In the genomic region with DNA sequence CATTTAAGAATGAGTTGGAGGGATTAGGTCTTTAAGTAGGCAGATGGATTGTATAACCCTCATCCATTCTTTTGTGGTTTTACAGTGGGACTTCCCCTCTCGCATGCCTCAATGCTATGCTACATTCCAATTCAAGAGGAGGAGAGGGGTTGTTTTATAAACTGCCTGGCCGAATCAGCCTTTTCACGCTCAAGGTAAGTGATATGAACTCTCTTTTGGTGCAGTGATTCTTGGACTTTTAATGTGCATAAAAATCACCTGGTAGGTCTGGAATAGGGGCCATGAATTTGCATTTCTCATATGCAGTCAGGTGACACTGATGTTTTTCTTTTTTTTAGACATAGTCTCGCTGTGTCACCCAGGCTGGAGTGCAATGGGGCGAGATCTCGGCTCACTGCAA, we compare ENCODE assay signal across 1 cellular context.
TF ChIP-seq lines count a peak whose summit lies in the region.

No MANE protein-coding gene starts in this region.

TF ChIP-seq in GM23338, 12 proteins besides CTCF, POLR2A, EP300 and RAD21:
- TF ChIP-seq ZNF114 (CRISPR knock-in tag; IDR thresholded peaks at IDR 0.05) (no peak), STAT1 (IDR thresholded peaks at IDR 0.05; ENCODE audit: unreplicated experiment) (no peak), POLR2AphosphoS5 (IDR thresholded peaks at IDR 0.05; ENCODE audit: low read depth) (no peak), EZH2phosphoT487 (IDR thresholded peaks at IDR 0.05; ENCODE audit: unreplicated experiment) (no peak), NANOG (IDR thresholded peaks at IDR 0.05; ENCODE audit: borderline replicate concordance) (no peak), ZNF331 (CRISPR knock-in tag; IDR thresholded peaks at IDR 0.05; ENCODE audit: low read depth) (no peak), EZH2 (IDR thresholded peaks at IDR 0.05; ENCODE audit: low read depth, unreplicated experiment) (no peak), JUNB (IDR thresholded peaks at IDR 0.05; ENCODE audit: unreplicated experiment) (no peak), CREB1 (CRISPR knock-in tag; IDR thresholded peaks at IDR 0.05; ENCODE audit: low read depth) (no peak)
- TF ChIP-seq, protein P1, sequence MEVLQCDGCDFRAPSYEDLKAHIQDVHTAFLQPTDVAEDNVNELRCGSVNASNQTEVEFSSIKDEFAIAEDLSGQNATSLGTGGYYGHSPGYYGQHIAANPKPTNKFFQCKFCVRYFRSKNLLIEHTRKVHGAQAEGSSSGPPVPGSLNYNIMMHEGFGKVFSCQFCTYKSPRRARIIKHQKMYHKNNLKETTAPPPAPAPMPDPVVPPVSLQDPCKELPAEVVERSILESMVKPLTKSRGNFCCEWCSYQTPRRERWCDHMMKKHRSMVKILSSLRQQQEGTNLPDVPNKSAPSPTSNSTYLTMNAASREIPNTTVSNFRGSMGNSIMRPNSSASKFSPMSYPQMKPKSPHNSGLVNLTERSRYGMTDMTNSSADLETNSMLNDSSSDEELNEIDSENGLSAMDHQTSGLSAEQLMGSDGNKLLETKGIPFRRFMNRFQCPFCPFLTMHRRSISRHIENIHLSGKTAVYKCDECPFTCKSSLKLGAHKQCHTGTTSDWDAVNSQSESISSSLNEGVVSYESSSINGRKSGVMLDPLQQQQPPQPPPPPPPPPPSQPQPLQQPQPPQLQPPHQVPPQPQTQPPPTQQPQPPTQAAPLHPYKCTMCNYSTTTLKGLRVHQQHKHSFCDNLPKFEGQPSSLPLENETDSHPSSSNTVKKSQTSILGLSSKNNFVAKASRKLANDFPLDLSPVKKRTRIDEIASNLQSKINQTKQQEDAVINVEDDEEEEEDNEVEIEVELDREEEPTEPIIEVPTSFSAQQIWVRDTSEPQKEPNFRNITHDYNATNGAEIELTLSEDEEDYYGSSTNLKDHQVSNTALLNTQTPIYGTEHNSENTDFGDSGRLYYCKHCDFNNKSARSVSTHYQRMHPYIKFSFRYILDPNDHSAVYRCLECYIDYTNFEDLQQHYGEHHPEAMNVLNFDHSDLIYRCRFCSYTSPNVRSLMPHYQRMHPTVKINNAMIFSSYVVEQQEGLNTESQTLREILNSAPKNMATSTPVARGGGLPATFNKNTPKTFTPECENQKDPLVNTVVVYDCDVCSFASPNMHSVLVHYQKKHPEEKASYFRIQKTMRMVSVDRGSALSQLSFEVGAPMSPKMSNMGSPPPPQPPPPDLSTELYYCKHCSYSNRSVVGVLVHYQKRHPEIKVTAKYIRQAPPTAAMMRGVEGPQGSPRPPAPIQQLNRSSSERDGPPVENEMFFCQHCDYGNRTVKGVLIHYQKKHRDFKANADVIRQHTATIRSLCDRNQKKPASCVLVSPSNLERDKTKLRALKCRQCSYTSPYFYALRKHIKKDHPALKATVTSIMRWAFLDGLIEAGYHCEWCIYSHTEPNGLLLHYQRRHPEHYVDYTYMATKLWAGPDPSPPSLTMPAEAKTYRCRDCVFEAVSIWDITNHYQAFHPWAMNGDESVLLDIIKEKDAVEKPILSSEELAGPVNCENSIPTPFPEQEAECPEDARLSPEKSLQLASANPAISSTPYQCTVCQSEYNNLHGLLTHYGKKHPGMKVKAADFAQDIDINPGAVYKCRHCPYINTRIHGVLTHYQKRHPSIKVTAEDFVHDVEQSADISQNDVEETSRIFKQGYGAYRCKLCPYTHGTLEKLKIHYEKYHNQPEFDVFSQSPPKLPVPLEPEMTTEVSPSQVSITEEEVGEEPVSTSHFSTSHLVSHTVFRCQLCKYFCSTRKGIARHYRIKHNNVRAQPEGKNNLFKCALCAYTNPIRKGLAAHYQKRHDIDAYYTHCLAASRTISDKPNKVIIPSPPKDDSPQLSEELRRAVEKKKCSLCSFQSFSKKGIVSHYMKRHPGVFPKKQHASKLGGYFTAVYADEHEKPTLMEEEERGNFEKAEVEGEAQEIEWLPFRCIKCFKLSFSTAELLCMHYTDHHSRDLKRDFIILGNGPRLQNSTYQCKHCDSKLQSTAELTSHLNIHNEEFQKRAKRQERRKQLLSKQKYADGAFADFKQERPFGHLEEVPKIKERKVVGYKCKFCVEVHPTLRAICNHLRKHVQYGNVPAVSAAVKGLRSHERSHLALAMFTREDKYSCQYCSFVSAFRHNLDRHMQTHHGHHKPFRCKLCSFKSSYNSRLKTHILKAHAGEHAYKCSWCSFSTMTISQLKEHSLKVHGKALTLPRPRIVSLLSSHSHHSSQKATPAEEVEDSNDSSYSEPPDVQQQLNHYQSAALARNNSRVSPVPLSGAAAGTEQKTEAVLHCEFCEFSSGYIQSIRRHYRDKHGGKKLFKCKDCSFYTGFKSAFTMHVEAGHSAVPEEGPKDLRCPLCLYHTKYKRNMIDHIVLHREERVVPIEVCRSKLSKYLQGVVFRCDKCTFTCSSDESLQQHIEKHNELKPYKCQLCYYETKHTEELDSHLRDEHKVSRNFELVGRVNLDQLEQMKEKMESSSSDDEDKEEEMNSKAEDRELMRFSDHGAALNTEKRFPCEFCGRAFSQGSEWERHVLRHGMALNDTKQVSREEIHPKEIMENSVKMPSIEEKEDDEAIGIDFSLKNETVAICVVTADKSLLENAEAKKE (CRISPR knock-in tag; IDR thresholded peaks at IDR 0.05), result no peak
- TF ChIP-seq, protein P2, sequence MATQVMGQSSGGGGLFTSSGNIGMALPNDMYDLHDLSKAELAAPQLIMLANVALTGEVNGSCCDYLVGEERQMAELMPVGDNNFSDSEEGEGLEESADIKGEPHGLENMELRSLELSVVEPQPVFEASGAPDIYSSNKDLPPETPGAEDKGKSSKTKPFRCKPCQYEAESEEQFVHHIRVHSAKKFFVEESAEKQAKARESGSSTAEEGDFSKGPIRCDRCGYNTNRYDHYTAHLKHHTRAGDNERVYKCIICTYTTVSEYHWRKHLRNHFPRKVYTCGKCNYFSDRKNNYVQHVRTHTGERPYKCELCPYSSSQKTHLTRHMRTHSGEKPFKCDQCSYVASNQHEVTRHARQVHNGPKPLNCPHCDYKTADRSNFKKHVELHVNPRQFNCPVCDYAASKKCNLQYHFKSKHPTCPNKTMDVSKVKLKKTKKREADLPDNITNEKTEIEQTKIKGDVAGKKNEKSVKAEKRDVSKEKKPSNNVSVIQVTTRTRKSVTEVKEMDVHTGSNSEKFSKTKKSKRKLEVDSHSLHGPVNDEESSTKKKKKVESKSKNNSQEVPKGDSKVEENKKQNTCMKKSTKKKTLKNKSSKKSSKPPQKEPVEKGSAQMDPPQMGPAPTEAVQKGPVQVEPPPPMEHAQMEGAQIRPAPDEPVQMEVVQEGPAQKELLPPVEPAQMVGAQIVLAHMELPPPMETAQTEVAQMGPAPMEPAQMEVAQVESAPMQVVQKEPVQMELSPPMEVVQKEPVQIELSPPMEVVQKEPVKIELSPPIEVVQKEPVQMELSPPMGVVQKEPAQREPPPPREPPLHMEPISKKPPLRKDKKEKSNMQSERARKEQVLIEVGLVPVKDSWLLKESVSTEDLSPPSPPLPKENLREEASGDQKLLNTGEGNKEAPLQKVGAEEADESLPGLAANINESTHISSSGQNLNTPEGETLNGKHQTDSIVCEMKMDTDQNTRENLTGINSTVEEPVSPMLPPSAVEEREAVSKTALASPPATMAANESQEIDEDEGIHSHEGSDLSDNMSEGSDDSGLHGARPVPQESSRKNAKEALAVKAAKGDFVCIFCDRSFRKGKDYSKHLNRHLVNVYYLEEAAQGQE (IDR thresholded peaks at IDR 0.05; ENCODE audit: unreplicated experiment), result no peak
- TF ChIP-seq, protein P3, sequence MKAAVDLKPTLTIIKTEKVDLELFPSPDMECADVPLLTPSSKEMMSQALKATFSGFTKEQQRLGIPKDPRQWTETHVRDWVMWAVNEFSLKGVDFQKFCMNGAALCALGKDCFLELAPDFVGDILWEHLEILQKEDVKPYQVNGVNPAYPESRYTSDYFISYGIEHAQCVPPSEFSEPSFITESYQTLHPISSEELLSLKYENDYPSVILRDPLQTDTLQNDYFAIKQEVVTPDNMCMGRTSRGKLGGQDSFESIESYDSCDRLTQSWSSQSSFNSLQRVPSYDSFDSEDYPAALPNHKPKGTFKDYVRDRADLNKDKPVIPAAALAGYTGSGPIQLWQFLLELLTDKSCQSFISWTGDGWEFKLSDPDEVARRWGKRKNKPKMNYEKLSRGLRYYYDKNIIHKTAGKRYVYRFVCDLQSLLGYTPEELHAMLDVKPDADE (IDR thresholded peaks at IDR 0.05), result no peak
